In the genomic region with DNA sequence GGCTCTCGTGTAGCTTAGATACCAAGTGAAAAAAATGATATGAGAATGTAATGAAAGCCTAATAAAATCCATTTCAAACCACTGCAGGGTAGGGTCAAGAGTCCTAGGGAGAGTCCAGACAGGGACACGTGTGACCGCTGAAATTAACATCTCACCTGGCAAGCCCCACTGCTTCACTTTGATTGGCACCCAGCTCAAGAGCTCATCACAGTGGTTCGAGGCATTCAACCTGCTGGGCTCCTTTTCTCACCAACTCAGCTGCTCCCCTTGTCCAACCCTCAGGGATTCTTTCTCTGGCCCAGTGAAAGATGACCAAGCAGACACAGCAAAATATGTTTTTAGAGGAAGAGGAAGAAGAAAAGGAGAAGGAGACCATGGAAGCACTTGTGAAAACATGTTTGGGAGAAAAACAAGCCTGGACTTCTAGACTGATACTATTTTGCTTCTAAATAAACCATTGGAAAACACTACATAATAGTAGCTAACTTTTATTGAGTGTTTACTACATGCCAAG, we compare ENCODE assay signal across 22 cellular contexts.
"Had no signal": no experiment of that assay in that cellular context is flagged by ENCODE, and none has a peak within 500 bp of the region (broad histone marks: within the 10 kb centered on the region; RNA-seq: fewer than 3 reads in every experiment).

No MANE protein-coding gene starts in this region.

- H3K27me3 Mint-ChIP-seq: activated CD4-positive, alpha-beta memory T cell treated with anti-CD3 and anti-CD28 coated beads for 36 hours; activated naive CD8-positive, alpha-beta T cell treated with anti-CD3 and anti-CD28 coated beads, Interleukin-2, amount 10 ng/mL, durations not matched to agents 7 days and 5 days; T-helper 17 cell had no signal

- H2AFZ ChIP-seq: parathyroid adenoma had no signal

- H3K4me3 Mint-ChIP-seq: activated CD4-positive, alpha-beta memory T cell treated with anti-CD3 and anti-CD28 coated beads for 36 hours; activated naive CD4-positive, alpha-beta T cell treated with anti-CD3 and anti-CD28 coated beads for 36 hours; activated naive CD8-positive, alpha-beta T cell treated with anti-CD3 and anti-CD28 coated beads, Interleukin-2, amount 10 ng/mL, durations not matched to agents 7 days and 5 days; activated T-cell treated with anti-CD3 and anti-CD28 coated beads, Interleukin-2, amount 50 U/mL, for 72 hours; endodermal cell; nephron had no signal

- H3K9me3 Mint-ChIP-seq: activated CD4-positive, alpha-beta memory T cell treated with anti-CD3 and anti-CD28 coated beads for 36 hours; activated naive CD4-positive, alpha-beta T cell treated with anti-CD3 and anti-CD28 coated beads for 36 hours; activated naive CD8-positive, alpha-beta T cell treated with anti-CD3 and anti-CD28 coated beads, Interleukin-2, amount 10 ng/mL, durations not matched to agents 7 days and 5 days; activated T-cell treated with anti-CD3 and anti-CD28 coated beads, Interleukin-2, amount 50 U/mL, for 72 hours; endodermal cell; nephron had no signal

- H3K9me3 ChIP-seq: breast epithelium, colonic mucosa, upper lobe of left lung had no signal

- H3K4me3 ChIP-seq: breast epithelium, colonic mucosa, smooth muscle cell, upper lobe of left lung had no signal

- DNase-seq: activated CD4-positive, alpha-beta memory T cell treated with anti-CD3 and anti-CD28 coated beads for 36 hours; activated CD4-positive, alpha-beta T cell treated with anti-CD3 and anti-CD28 coated beads for 48 hours; activated CD4-positive, CD25-positive, alpha-beta regulatory T cell; activated effector memory CD4-positive, alpha-beta T cell treated with Interleukin-2 at 50 U/mL for 16 hours; activated naive CD4-positive, alpha-beta T cell treated with anti-CD3 and anti-CD28 coated beads for 36 hours; activated naive CD8-positive, alpha-beta T cell treated with anti-CD3 and anti-CD28 coated beads, Interleukin-2, amount 10 ng/mL, durations not matched to agents 7 days and 5 days; activated T-cell treated with anti-CD3 and anti-CD28 coated beads, Interleukin-2, amount 50 U/mL, for 72 hours; amniotic stem cell; colonic mucosa; endodermal cell; left ventricle myocardium superior; nucleus accumbens; stimulated activated CD4-positive, alpha-beta T cell treated with anti-CD3 and anti-CD28 coated beads, Interleukin-4, amount 100 ng/mL, for 1 hour; stimulated activated naive CD4-positive, alpha-beta T cell; SW 1271; T-helper 17 cell; upper lobe of left lung had no signal

- H3K27ac ChIP-seq: breast epithelium, colonic mucosa, parathyroid adenoma had no signal

- ATAC-seq: activated T-cell treated with anti-CD3 and anti-CD28 coated beads, Interleukin-2, amount 50 U/mL, for 72 hours; sciatic nerve; T-helper 17 cell had no signal

- H3K27me3 ChIP-seq: breast epithelium, colonic mucosa, upper lobe of left lung had no signal

- H3K36me3 ChIP-seq: breast epithelium, colonic mucosa, upper lobe of left lung had no signal

- H3K27ac Mint-ChIP-seq: activated CD4-positive, alpha-beta memory T cell treated with anti-CD3 and anti-CD28 coated beads for 36 hours; activated naive CD4-positive, alpha-beta T cell treated with anti-CD3 and anti-CD28 coated beads for 36 hours; activated naive CD8-positive, alpha-beta T cell treated with anti-CD3 and anti-CD28 coated beads, Interleukin-2, amount 10 ng/mL, durations not matched to agents 7 days and 5 days; activated T-cell treated with anti-CD3 and anti-CD28 coated beads, Interleukin-2, amount 50 U/mL, for 72 hours; endodermal cell; nephron had no signal

- H3K4me2 ChIP-seq: smooth muscle cell had no signal

- H3K4me1 ChIP-seq: breast epithelium, colonic mucosa, parathyroid adenoma had no signal

- H3K79me2 ChIP-seq: parathyroid adenoma had no signal

- H3K9ac ChIP-seq: parathyroid adenoma had no signal

- H3K36me3 Mint-ChIP-seq: activated CD4-positive, alpha-beta memory T cell treated with anti-CD3 and anti-CD28 coated beads for 36 hours had no signal
